In genomic region chr4:155667538-155668511, GRCh38 we compare ENCODE assay signal across 7 cellular contexts. TPM values are rescaled to one million over a fixed set of nuclear protein-coding genes. Genes with fewer than 3 reads are reported as not detected.
DNase-seq lines count a peak whose midpoint lies in the region; ATAC-seq and TF ChIP-seq lines count a peak whose summit lies in the region.

No MANE protein-coding gene starts in this region.

- H3K36me3 ChIP-seq in KOPT-K1 (ENCODE audit: insufficient read depth, low read length): no peaks in the 10 kb centered on the region
- H3K36me3 ChIP-seq in neuronal stem cell (replicated peaks in 1 of 2; ENCODE audit: control insufficient read depth in 2 of 2, insufficient read depth in 2 of 2, low read length in 2 of 2): no peaks in the 10 kb centered on the region

- H3K4me1 ChIP-seq in neuronal stem cell (ENCODE audit: control insufficient read depth in 2 of 2, insufficient read depth in 1 of 2, low read depth in 1 of 2, low read length in 2 of 2): peaks cover 0 to 5% of the 10 kb centered on the region in 2 donors

- no peak overlapping the region for H3K4ac ChIP-seq in neuronal stem cell (ENCODE audit: low read length)

- no CpG with 5 or more reads among the region's 72 CpGs for WGBS in neuronal stem cell (ENCODE audit: extremely low coverage in 2 of 2, insufficient read length in 2 of 2, insufficient replicate concordance in 1 of 2), 2 donors

- H3K79me1 ChIP-seq in neuronal stem cell (ENCODE audit: low read depth, low read length): no peaks in the 10 kb centered on the region

- H3K4me2 ChIP-seq in neuronal stem cell (ENCODE audit: insufficient read depth, low read length, poor library complexity, severe bottlenecking): peak overlapping the region; percentile 83

- peak overlapping the region; percentile 36 to 94 for H3K4me3 ChIP-seq in neuronal stem cell (ENCODE audit: low read length in 2 of 2)

- H2BK15ac ChIP-seq in neuronal stem cell (ENCODE audit: low read length): peak overlapping the region; percentile 96

- H4K8ac ChIP-seq in neuronal stem cell (ENCODE audit: low read depth, low read length): peak overlapping the region; percentile 50

- H3K14ac ChIP-seq in neuronal stem cell (ENCODE audit: low read length): peak overlapping the region; percentile 63

- H3K18ac ChIP-seq in neuronal stem cell (ENCODE audit: low read length): peak overlapping the region; percentile 82

- ATAC-seq in GM21723 (IDR thresholded peaks at IDR 0.05; ENCODE audit: unreplicated experiment): peak; percentile 54

- H4K91ac ChIP-seq in neuronal stem cell (ENCODE audit: low read depth, low read length, poor library complexity): no peak overlapping the region

- H2AFZ ChIP-seq in neuronal stem cell (ENCODE audit: low read length): peak overlapping the region; percentile 93

- H3K23ac ChIP-seq in neuronal stem cell (ENCODE audit: low read depth, low read length, poor library complexity): no peak overlapping the region

- no peak overlapping the region for H2BK5ac ChIP-seq in neuronal stem cell (ENCODE audit: low read length)

- no peak overlapping the region for H2BK120ac ChIP-seq in neuronal stem cell (ENCODE audit: low read depth, low read length)

- H3K9me3 ChIP-seq in KOPT-K1 (ENCODE audit: insufficient read depth, low read length, poor library complexity, severe bottlenecking): no peaks in the 10 kb centered on the region
- H3K9me3 ChIP-seq in neuronal stem cell (replicated peaks in 1 of 2; ENCODE audit: control insufficient read depth in 2 of 2, insufficient read depth in 1 of 2, low read depth in 1 of 2, low read length in 2 of 2): no peaks in the 10 kb centered on the region

- peak overlapping the region; percentile 25 for H2AK5ac ChIP-seq in neuronal stem cell (ENCODE audit: low read depth, low read length)

- peak overlapping the region; percentile 85 for H3K9ac ChIP-seq in neuronal stem cell (ENCODE audit: low read depth, low read length, poor library complexity)

- DNase-seq in GM13977 (ENCODE audit: low spot score) (peak; percentile 54), globus pallidus (ENCODE audit: low spot score) (peak; percentile 29), neuronal stem cell (ENCODE audit: low spot score) (peak; percentile 53), NCI-H128 (lab: John Stamatoyannopoulos, UW; ENCODE audit: unreplicated experiment) (no peak)
- peak; percentile 17 to 33 for DNase-seq in activated T-cell treated with anti-CD3 and anti-CD28 coated beads, Interleukin-2, amount 50 U/mL, for 48 hours

- no peak for TF ChIP-seq CTCF in GM13977 (IDR thresholded peaks at IDR 0.05; ENCODE audit: extremely low read depth, insufficient read depth, missing control alignments)

- no peak overlapping the region for H2BK12ac ChIP-seq in neuronal stem cell (ENCODE audit: low read length)

- H3K27me3 ChIP-seq in neuronal stem cell (ENCODE audit: control insufficient read depth in 3 of 3, insufficient read depth in 3 of 3, low read depth in 1 of 3, low read length in 3 of 3): peaks cover 0 to 67% (median 0%) of the 10 kb centered on the region in 3 experiments

- peak overlapping the region; percentile 85 for H3K27ac ChIP-seq in KOPT-K1 (ENCODE audit: low read depth, low read length, poor library complexity, severe bottlenecking)
- H3K27ac ChIP-seq in neuronal stem cell (replicated peaks; ENCODE audit: low read length): peak overlapping the region; percentile 42

- in situ Hi-C loops in GM13977 (cut with MboI; ENCODE audit: low pct_unique_long_range_greater_than_20kb, low sequenced_read_pairs, unreplicated experiment): no loop called here

RNA-seq across cellular contexts. Expression of gene GUCY1A1, which starts 1.2 kb away (rescaled TPM):
- 5.6 TPM for polyA plus RNA-seq in neuronal stem cell (2013, experiment 1 of 2)
- polyA plus RNA-seq in neuronal stem cell (2013, experiment 2 of 2): 5.0 TPM
